18 cellular contexts compared by ENCODE assay signal in the genomic region with DNA sequence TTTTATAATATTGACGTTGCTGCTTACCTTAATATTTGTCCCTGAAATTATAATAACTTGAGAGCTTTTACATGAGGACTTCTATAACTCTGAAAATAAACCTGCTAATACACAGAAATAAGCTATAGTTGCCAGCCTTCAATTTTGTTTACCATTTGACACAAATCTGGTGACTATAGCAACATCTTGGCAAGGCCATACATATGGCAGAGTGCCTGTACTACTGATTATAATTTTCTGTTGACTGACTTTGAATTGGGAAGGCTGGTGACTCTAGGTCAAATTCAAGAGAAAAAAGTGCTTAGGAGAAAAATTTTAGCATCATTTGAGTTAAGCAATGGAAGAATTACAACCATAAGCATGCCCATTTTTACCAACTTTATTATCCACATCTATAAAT.
"Had no signal": no experiment of that assay in that cellular context is flagged by ENCODE, and none has a peak within 500 bp of the region (broad histone marks: within the 10 kb centered on the region; RNA-seq: fewer than 3 reads in every experiment).

No MANE protein-coding gene starts in this region.

- ATAC-seq: activated CD8-positive, alpha-beta memory T cell treated with anti-CD3 and anti-CD28 coated beads, Interleukin-2, amount 10 ng/mL, durations not matched to agents 7 days and 5 days; activated naive CD4-positive, alpha-beta T cell treated with anti-CD3 and anti-CD28 coated beads, Interleukin-2, amount 50 U/mL, for 72 hours; effector memory CD8-positive, alpha-beta T cell; gastroesophageal sphincter had no signal

- H3K27ac ChIP-seq: brain microvascular endothelial cell, gastroesophageal sphincter, prostate gland, sigmoid colon, suprapubic skin had no signal

- DNase-seq: activated CD4-positive, alpha-beta T cell treated with anti-CD3 and anti-CD28 coated beads, Interleukin-2, amount 50 U/mL, for 48 hours; activated CD4-positive, CD25-positive, alpha-beta regulatory T cell treated with anti-CD3 and anti-CD28 coated beads, Interleukin-2, amount 50 U/mL, for 72 hours; activated CD8-positive, alpha-beta memory T cell treated with anti-CD3 and anti-CD28 coated beads, Interleukin-2, amount 10 ng/mL, durations not matched to agents 7 days and 5 days; activated effector memory CD4-positive, alpha-beta T cell treated with Interleukin-2 at 50 U/mL for 16 hours; activated T-cell treated with anti-CD3 and anti-CD28 coated beads, Interleukin-2, amount 50 U/mL, for 24 hours; amniotic stem cell; brain microvascular endothelial cell; effector memory CD8-positive, alpha-beta T cell; kidney; mesendoderm; occipital lobe; sigmoid colon; stimulated activated CD4-positive, alpha-beta T cell treated with anti-CD3 and anti-CD28 coated beads, Interleukin-2, amount 100 ng/mL, for 24 hours; stimulated activated naive CD4-positive, alpha-beta T cell treated with Interleukin-2 at 50 U/mL for 16 hours had no signal

- H3K36me3 ChIP-seq: brain microvascular endothelial cell, gastroesophageal sphincter, prostate gland, sigmoid colon, suprapubic skin had no signal

- H3K4me1 ChIP-seq: gastroesophageal sphincter, prostate gland, sigmoid colon, suprapubic skin had no signal

- H3K27me3 ChIP-seq: brain microvascular endothelial cell, gastroesophageal sphincter, sigmoid colon, suprapubic skin had no signal

- H3K9me3 ChIP-seq: prostate gland, sigmoid colon, suprapubic skin had no signal

- H3K4me3 ChIP-seq: gastroesophageal sphincter, prostate gland, sigmoid colon, suprapubic skin had no signal
